In genomic region chr17:38735161-38735997, GRCh38 we compare ENCODE assay signal across 8 cellular contexts. TPM values are rescaled to one million over a fixed set of nuclear protein-coding genes. Genes with fewer than 3 reads are reported as not detected.
A peak's percentile ranks its signal among the peaks of the same experiment; 100 is the strongest.
DNase-seq lines count a peak whose midpoint lies in the region; ATAC-seq and TF ChIP-seq lines count a peak whose summit lies in the region.

No MANE protein-coding gene starts in this region.

- peak; percentile 20 for DNase-seq in SIG-M5 treated with dmso at 0.1 percent for 504 hours (lab: John Stamatoyannopoulos, UW; ENCODE audit: unreplicated experiment)
- no peak for DNase-seq in SIG-M5 (lab: John Stamatoyannopoulos, UW)
- peak; percentile 57 for DNase-seq in OCI-M1 (lab: John Stamatoyannopoulos, UW)
- DNase-seq in activated T-helper 2 cell treated with anti-CD3 and anti-CD28 coated beads, Interferon-gamma antibody, Interleukin-2, Interleukin-4, amounts not matched to agents 10 μg/mL and 5 μg/mL and 100 μg/mL, durations not matched to agents 14 hours and 24 hours and 36 hours (ENCODE audit: low spot score): peak; percentile 56
- DNase-seq in foreskin keratinocyte: no peak
- peak; percentile 63 for DNase-seq in progenitor cell of endocrine pancreas (ENCODE audit: low spot score, unreplicated experiment)
- DNase-seq in NCI-H774 (lab: John Stamatoyannopoulos, UW): no peak

- ATAC-seq in foreskin keratinocyte (no peak), HG03457 (IDR thresholded peaks at IDR 0.05; ENCODE audit: unreplicated experiment) (no peak)

- H3K4me1 ChIP-seq in foreskin keratinocyte: no peaks in the 10 kb centered on the region

- no peak overlapping the region for H3K27ac Mint-ChIP-seq in activated T-helper 2 cell treated with anti-CD3 and anti-CD28 coated beads, Interferon-gamma antibody, Interleukin-2, Interleukin-4, amounts not matched to agents 10 μg/mL and 5 μg/mL and 100 μg/mL, durations not matched to agents 14 hours and 24 hours and 36 hours
- H3K27ac Mint-ChIP-seq in progenitor cell of endocrine pancreas: peak overlapping the region; percentile 41

- peaks cover 36% of the 10 kb centered on the region for H3K4me1 Mint-ChIP-seq in activated T-helper 2 cell treated with anti-CD3 and anti-CD28 coated beads, Interferon-gamma antibody, Interleukin-2, Interleukin-4, amounts not matched to agents 10 μg/mL and 5 μg/mL and 100 μg/mL, durations not matched to agents 14 hours and 24 hours and 36 hours (ENCODE audit: low read depth)
- H3K4me1 Mint-ChIP-seq in progenitor cell of endocrine pancreas (ENCODE audit: low read depth): peaks cover 3% of the 10 kb centered on the region

- no peaks in the 10 kb centered on the region for H3K27me3 ChIP-seq in foreskin keratinocyte

- no peaks in the 10 kb centered on the region for H3K27me3 Mint-ChIP-seq in activated T-helper 2 cell treated with anti-CD3 and anti-CD28 coated beads, Interferon-gamma antibody, Interleukin-2, Interleukin-4, amounts not matched to agents 10 μg/mL and 5 μg/mL and 100 μg/mL, durations not matched to agents 14 hours and 24 hours and 36 hours (ENCODE audit: low read depth)
- H3K27me3 Mint-ChIP-seq in progenitor cell of endocrine pancreas: no peaks in the 10 kb centered on the region

- intact Hi-C loops in activated T-helper 2 cell treated with anti-CD3 and anti-CD28 coated beads, Interferon-gamma antibody, Interleukin-2, Interleukin-4, amounts not matched to agents 10 μg/mL and 5 μg/mL and 100 μg/mL, durations not matched to agents 14 hours and 24 hours and 36 hours (cut with micrococcal nuclease): loop anchor here (2.0 kb wide), 1 partner anchor 59 kb away; no protein-coding TSS in a partner anchor

- H3K27ac ChIP-seq in foreskin keratinocyte: no peak overlapping the region

- H3K36me3 Mint-ChIP-seq in activated T-helper 2 cell treated with anti-CD3 and anti-CD28 coated beads, Interferon-gamma antibody, Interleukin-2, Interleukin-4, amounts not matched to agents 10 μg/mL and 5 μg/mL and 100 μg/mL, durations not matched to agents 14 hours and 24 hours and 36 hours (ENCODE audit: low read depth): peaks cover 24% of the 10 kb centered on the region
- H3K36me3 Mint-ChIP-seq in progenitor cell of endocrine pancreas (ENCODE audit: insufficient read depth): peaks cover 12% of the 10 kb centered on the region

- no peak overlapping the region for H3K4me3 Mint-ChIP-seq in activated T-helper 2 cell treated with anti-CD3 and anti-CD28 coated beads, Interferon-gamma antibody, Interleukin-2, Interleukin-4, amounts not matched to agents 10 μg/mL and 5 μg/mL and 100 μg/mL, durations not matched to agents 14 hours and 24 hours and 36 hours (ENCODE audit: low read depth)
- H3K4me3 Mint-ChIP-seq in progenitor cell of endocrine pancreas (ENCODE audit: low read depth): no peak overlapping the region

- TF ChIP-seq CTCF in foreskin keratinocyte (conservative IDR thresholded peaks at IDR 0.05) (peak; percentile 83), progenitor cell of endocrine pancreas (IDR thresholded peaks at IDR 0.05; ENCODE audit: unreplicated experiment) (peak; percentile 87)

- H3K9me3 Mint-ChIP-seq in activated T-helper 2 cell treated with anti-CD3 and anti-CD28 coated beads, Interferon-gamma antibody, Interleukin-2, Interleukin-4, amounts not matched to agents 10 μg/mL and 5 μg/mL and 100 μg/mL, durations not matched to agents 14 hours and 24 hours and 36 hours: no peaks in the 10 kb centered on the region
- no peaks in the 10 kb centered on the region for H3K9me3 Mint-ChIP-seq in progenitor cell of endocrine pancreas (ENCODE audit: low read depth)

RNA-seq across cellular contexts. Expression of gene CISD3, which starts 5.2 kb away (rescaled TPM):
- total RNA-seq in activated T-helper 2 cell treated with anti-CD3 and anti-CD28 coated beads, Interferon-gamma antibody, Interleukin-2, Interleukin-4, amounts not matched to agents 10 μg/mL and 5 μg/mL and 100 μg/mL, durations not matched to agents 14 hours and 24 hours and 36 hours: 32.2 and 37.0 TPM in 2 replicates
- total RNA-seq in foreskin keratinocyte: 23.2 and 27.2 TPM in 2 replicates
- 62.4 and 68.4 TPM in 2 replicates for polyA plus RNA-seq in foreskin keratinocyte
- 5.1 and 5.9 TPM in 2 replicates for total RNA-seq in progenitor cell of endocrine pancreas

RNA-seq across cellular contexts. Expression of gene PCGF2, which starts 12.8 kb away (rescaled TPM):
- total RNA-seq in activated T-helper 2 cell treated with anti-CD3 and anti-CD28 coated beads, Interferon-gamma antibody, Interleukin-2, Interleukin-4, amounts not matched to agents 10 μg/mL and 5 μg/mL and 100 μg/mL, durations not matched to agents 14 hours and 24 hours and 36 hours: 5.8 and 7.4 TPM in 2 replicates
- total RNA-seq in foreskin keratinocyte: 12.8 and 15.0 TPM in 2 replicates
- polyA plus RNA-seq in foreskin keratinocyte: 37.4 and 41.2 TPM in 2 replicates
- 109 and 112 TPM in 2 replicates for total RNA-seq in progenitor cell of endocrine pancreas

RNA-seq across cellular contexts. Expression of gene PSMB3, which starts 17.2 kb away (rescaled TPM):
- 337 and 342 TPM in 2 replicates for total RNA-seq in activated T-helper 2 cell treated with anti-CD3 and anti-CD28 coated beads, Interferon-gamma antibody, Interleukin-2, Interleukin-4, amounts not matched to agents 10 μg/mL and 5 μg/mL and 100 μg/mL, durations not matched to agents 14 hours and 24 hours and 36 hours
- 264 and 287 TPM in 2 replicates for total RNA-seq in foreskin keratinocyte
- polyA plus RNA-seq in foreskin keratinocyte: 382 and 384 TPM in 2 replicates
- total RNA-seq in progenitor cell of endocrine pancreas: 134 and 138 TPM in 2 replicates

RNA-seq across cellular contexts. Expression of gene MLLT6, which starts 30.3 kb away (rescaled TPM):
- 211 and 213 TPM in 2 replicates for total RNA-seq in activated T-helper 2 cell treated with anti-CD3 and anti-CD28 coated beads, Interferon-gamma antibody, Interleukin-2, Interleukin-4, amounts not matched to agents 10 μg/mL and 5 μg/mL and 100 μg/mL, durations not matched to agents 14 hours and 24 hours and 36 hours
- total RNA-seq in foreskin keratinocyte (25.6 and 28.8 TPM in 2 replicates), progenitor cell of endocrine pancreas (147 and 155 TPM in 2 replicates)
- 12.3 and 12.8 TPM in 2 replicates for polyA plus RNA-seq in foreskin keratinocyte

Comparison
In these comparisons a context has a peak if more than half of its experiments do, and no peak if none do; other contexts are left out.
1. DNase-seq: peak in SIG-M5 treated with dmso at 0.1 percent for 504 hours (single experiment), OCI-M1 (single experiment), activated T-helper 2 cell treated with anti-CD3 and anti-CD28 coated beads, Interferon-gamma antibody, Interleukin-2, Interleukin-4, amounts not matched to agents 10 μg/mL and 5 μg/mL and 100 μg/mL, durations not matched to agents 14 hours and 24 hours and 36 hours (single experiment) and progenitor cell of endocrine pancreas (single experiment); none in SIG-M5 (single experiment), foreskin keratinocyte (0 of 2) and NCI-H774 (single experiment).